9 cellular contexts compared by ENCODE assay signal in genomic region chr9:125361837-125362531, GRCh38.
DNase-seq lines count a peak whose midpoint lies in the region; ATAC-seq and TF ChIP-seq lines count a peak whose summit lies in the region.
"Had no signal": no experiment of that assay in that cellular context is flagged by ENCODE, and none has a peak within 500 bp of the region (broad histone marks: within the 10 kb centered on the region; RNA-seq: fewer than 3 reads in every experiment).

No MANE protein-coding gene starts in this region.

- no peaks in the 10 kb centered on the region for H3K9me3 ChIP-seq in colonic mucosa

- no peak overlapping the region for H3K4me3 ChIP-seq in AG04449 (ENCODE audit: low read depth, low read length)
- H3K4me3 ChIP-seq in foreskin fibroblast (ENCODE audit: low read depth in 1 of 2, low read length in 2 of 2): no peak overlapping the region
- no peak overlapping the region for H3K4me3 ChIP-seq in colonic mucosa

- TF ChIP-seq CTCF in AG04449 (IDR thresholded peaks at IDR 0.05; ENCODE audit: insufficient read depth, low read length, missing control alignments) (peak; percentile 16), GM12872 (IDR thresholded peaks at IDR 0.05; ENCODE audit: insufficient read depth, low read depth, low read length) (peak; percentile 34), foreskin fibroblast (IDR thresholded peaks at IDR 0.05; ENCODE audit: low read depth, low read length) (peak; percentile 22), colonic mucosa (IDR thresholded peaks at IDR 0.05) (no peak)

- no peak for ATAC-seq in GM19452 (IDR thresholded peaks at IDR 0.05; ENCODE audit: unreplicated experiment)
- no peak for ATAC-seq in HG02588 (IDR thresholded peaks at IDR 0.05; ENCODE audit: unreplicated experiment)
- ATAC-seq: activated T-helper 17 cell treated with anti-CD3 and anti-CD28 coated beads, Interleukin-2, amount 50 U/mL, for 72 hours had no signal

- H3K36me3 ChIP-seq in colonic mucosa: peaks cover 6% of the 10 kb centered on the region

- H3K27ac ChIP-seq in colonic mucosa: no peak overlapping the region

- H3K27me3 ChIP-seq in colonic mucosa: no peaks in the 10 kb centered on the region

- DNase-seq in AG04449 (ENCODE audit: low read depth, low spot score): no peak
- peak; percentile 56 for DNase-seq in RKO (ENCODE audit: low spot score)
- DNase-seq in foreskin fibroblast: peak in 1 of 2 donors; percentile 41
- no peak for DNase-seq in stimulated activated CD4-positive, alpha-beta T cell treated with anti-CD3 and anti-CD28 coated beads, Interleukin-2, amount 100 ng/mL, for 24 hours
- DNase-seq in colonic mucosa: no peak

- POLR2A ChIA-PET in AG04449 (lab: Yijun Ruan, JAX): interaction anchor here (0.6 kb wide), 1 partner anchor 121 kb away, joined by 3 read pairs; the partner anchor contains the start of gene HSPA5

- no peaks in the 10 kb centered on the region for H3K4me1 ChIP-seq in colonic mucosa

- intact Hi-C loops in colonic mucosa (cut with DNase I): no loop called here

- no peak overlapping the region for H3K9ac ChIP-seq in colonic mucosa (ENCODE audit: low read depth in 2 of 2, low read length in 2 of 2)

- CTCF ChIA-PET in AG04449 (lab: Yijun Ruan, JAX): interaction anchor here (0.7 to 4.2 kb wide), 7 partner anchors 11 to 500 kb away, joined by 3 to 26 read pairs (median 4); partner anchors contain the start of genes ARPC5L and RPL35
